Comparison of ENCODE assay signal across 18 cellular contexts in genomic region chr20:48858075-48858790, GRCh38. TPM values are rescaled to one million over a fixed set of nuclear protein-coding genes. Genes with fewer than 3 reads are reported as not detected.
DNase-seq lines count a peak whose midpoint lies in the region; ATAC-seq and TF ChIP-seq lines count a peak whose summit lies in the region.
"Had no signal": no experiment of that assay in that cellular context is flagged by ENCODE, and none has a peak within 500 bp of the region (broad histone marks: within the 10 kb centered on the region; RNA-seq: fewer than 3 reads in every experiment).

No MANE protein-coding gene starts in this region.

- intact Hi-C loops in mucosa of descending colon (cut with DNase I, micrococcal nuclease), result no loop called here
- intact Hi-C loops in posterior vena cava (cut with DNase I), result no loop called here

- no peak for TF ChIP-seq CTCF in mucosa of descending colon (IDR thresholded peaks at IDR 0.05)

- H3K4me3 Mint-ChIP-seq in stimulated activated naive CD8-positive, alpha-beta T cell treated with anti-CD3 and anti-CD28 coated beads, Interleukin-15, amount 100 ng/mL, for 72 hours, result no peak overlapping the region
- H3K4me3 Mint-ChIP-seq: activated CD4-positive, alpha-beta T cell treated with anti-CD3 and anti-CD28 coated beads, Interleukin-2, amount 10 ng/mL, durations not matched to agents 7 days and 5 days; CD8-positive, alpha-beta memory T cell had no signal

- no peaks in the 10 kb centered on the region for H3K4me1 ChIP-seq in mucosa of descending colon (ENCODE audit: low read depth)

- H3K36me3 ChIP-seq in mucosa of descending colon (ENCODE audit: low read depth) (no peaks in the 10 kb centered on the region), MG63 (no peaks in the 10 kb centered on the region)
- H3K36me3 ChIP-seq: SJCRH30 had no signal

- ATAC-seq in stimulated activated naive CD8-positive, alpha-beta T cell treated with anti-CD3 and anti-CD28 coated beads, Interleukin-15, amount 100 ng/mL, for 72 hours, result no peak
- ATAC-seq in stimulated activated naive CD8-positive, alpha-beta T cell treated with anti-CD3 and anti-CD28 coated beads, Interleukin-15, Interleukin-2, amounts not matched to agents 100 U/mL and 50 U/mL, for 24 hours, result no peak
- ATAC-seq in mucosa of descending colon, result peak; percentile 25
- ATAC-seq: HCT116, psoas muscle had no signal

- H3K9me3 ChIP-seq in mucosa of descending colon, result no peaks in the 10 kb centered on the region
- no peaks in the 10 kb centered on the region for H3K9me3 ChIP-seq in MG63
- H3K9me3 ChIP-seq: psoas muscle, SJCRH30 had no signal

- H3K4me1 Mint-ChIP-seq in stimulated activated naive CD8-positive, alpha-beta T cell treated with anti-CD3 and anti-CD28 coated beads, Interleukin-15, amount 100 ng/mL, for 72 hours, result peaks cover 40% of the 10 kb centered on the region

- no peaks in the 10 kb centered on the region for H3K27me3 ChIP-seq in MG63
- H3K27me3 ChIP-seq: SJCRH30 had no signal

- H3K4me3 ChIP-seq in mucosa of descending colon (no peak overlapping the region), MG63 (no peak overlapping the region)
- H3K4me3 ChIP-seq: psoas muscle, SJCRH30 had no signal

- peak overlapping the region; percentile 23 to 74 for H3K27ac Mint-ChIP-seq in stimulated activated naive CD8-positive, alpha-beta T cell treated with anti-CD3 and anti-CD28 coated beads, Interleukin-15, amount 100 ng/mL, for 72 hours
- H3K27ac Mint-ChIP-seq: activated CD4-positive, alpha-beta T cell treated with anti-CD3 and anti-CD28 coated beads, Interleukin-2, amount 10 ng/mL, durations not matched to agents 7 days and 5 days had no signal

- H3K27me3 Mint-ChIP-seq in stimulated activated naive CD8-positive, alpha-beta T cell treated with anti-CD3 and anti-CD28 coated beads, Interleukin-15, amount 100 ng/mL, for 72 hours, result no peaks in the 10 kb centered on the region
- H3K27me3 Mint-ChIP-seq: CD8-positive, alpha-beta memory T cell had no signal

- no peak for DNase-seq in stimulated activated naive CD8-positive, alpha-beta T cell treated with anti-CD3 and anti-CD28 coated beads, Interleukin-15, amount 100 ng/mL, for 72 hours
- no peak for DNase-seq in stimulated activated naive CD8-positive, alpha-beta T cell treated with anti-CD3 and anti-CD28 coated beads, Interleukin-15, Interleukin-2, amounts not matched to agents 100 U/mL and 50 U/mL, for 24 hours
- DNase-seq in epidermal melanocyte (ENCODE audit: insufficient read length, low spot score), result peak; percentile 86
- peak in 1 of 3 donors; percentile 24 for DNase-seq in mucosa of descending colon
- DNase-seq in MG63, result no peak
- no peak for DNase-seq in COLO668 (lab: John Stamatoyannopoulos, UW; ENCODE audit: unreplicated experiment)
- DNase-seq in DMS79 (lab: John Stamatoyannopoulos, UW), result no peak
- DNase-seq in posterior vena cava (ENCODE audit: low spot score), result no peak
- DNase-seq: activated CD4-positive, alpha-beta T cell treated with anti-CD3 and anti-CD28 coated beads, Interleukin-2, amount 10 ng/mL, durations not matched to agents 7 days and 5 days; activated naive CD4-positive, alpha-beta T cell; CD8-positive, alpha-beta memory T cell; NCI-H187; NCI-H510A; psoas muscle; SJCRH30; stimulated activated naive CD4-positive, alpha-beta T cell; T-helper 9 cell had no signal

- H3K9me3 Mint-ChIP-seq in stimulated activated naive CD8-positive, alpha-beta T cell treated with anti-CD3 and anti-CD28 coated beads, Interleukin-15, amount 100 ng/mL, for 72 hours, result peaks cover 5 to 8% of the 10 kb centered on the region in 2 donors
- H3K9me3 Mint-ChIP-seq: CD8-positive, alpha-beta memory T cell had no signal

RNA-seq across cellular contexts. Expression of gene PREX1, which starts 30.4 kb away (rescaled TPM):
- total RNA-seq in mucosa of descending colon, result 10 to 100 TPM in 2 of 3 donors, 1 to 10 TPM in 1; 9.9 to 14.1 (median 13.5) TPM
- total RNA-seq in MG63 (2014; rRNA removed; shearing (Covaris generic); ENCODE audit: low replicate concordance), result 5.2 and 5.8 TPM in 2 replicates
- total RNA-seq in posterior vena cava, result 10 to 100 TPM; 16.9 to 22.0 TPM
